1 cellular context compared by ENCODE assay signal in genomic region chr2:119134775-119135174, GRCh38.
TF ChIP-seq lines count a peak whose summit lies in the region.

No MANE protein-coding gene starts in this region.

TF ChIP-seq in GM23338, 12 proteins besides CTCF, POLR2A, EP300 and RAD21 (continued from another document):
- TF ChIP-seq, protein P1, sequence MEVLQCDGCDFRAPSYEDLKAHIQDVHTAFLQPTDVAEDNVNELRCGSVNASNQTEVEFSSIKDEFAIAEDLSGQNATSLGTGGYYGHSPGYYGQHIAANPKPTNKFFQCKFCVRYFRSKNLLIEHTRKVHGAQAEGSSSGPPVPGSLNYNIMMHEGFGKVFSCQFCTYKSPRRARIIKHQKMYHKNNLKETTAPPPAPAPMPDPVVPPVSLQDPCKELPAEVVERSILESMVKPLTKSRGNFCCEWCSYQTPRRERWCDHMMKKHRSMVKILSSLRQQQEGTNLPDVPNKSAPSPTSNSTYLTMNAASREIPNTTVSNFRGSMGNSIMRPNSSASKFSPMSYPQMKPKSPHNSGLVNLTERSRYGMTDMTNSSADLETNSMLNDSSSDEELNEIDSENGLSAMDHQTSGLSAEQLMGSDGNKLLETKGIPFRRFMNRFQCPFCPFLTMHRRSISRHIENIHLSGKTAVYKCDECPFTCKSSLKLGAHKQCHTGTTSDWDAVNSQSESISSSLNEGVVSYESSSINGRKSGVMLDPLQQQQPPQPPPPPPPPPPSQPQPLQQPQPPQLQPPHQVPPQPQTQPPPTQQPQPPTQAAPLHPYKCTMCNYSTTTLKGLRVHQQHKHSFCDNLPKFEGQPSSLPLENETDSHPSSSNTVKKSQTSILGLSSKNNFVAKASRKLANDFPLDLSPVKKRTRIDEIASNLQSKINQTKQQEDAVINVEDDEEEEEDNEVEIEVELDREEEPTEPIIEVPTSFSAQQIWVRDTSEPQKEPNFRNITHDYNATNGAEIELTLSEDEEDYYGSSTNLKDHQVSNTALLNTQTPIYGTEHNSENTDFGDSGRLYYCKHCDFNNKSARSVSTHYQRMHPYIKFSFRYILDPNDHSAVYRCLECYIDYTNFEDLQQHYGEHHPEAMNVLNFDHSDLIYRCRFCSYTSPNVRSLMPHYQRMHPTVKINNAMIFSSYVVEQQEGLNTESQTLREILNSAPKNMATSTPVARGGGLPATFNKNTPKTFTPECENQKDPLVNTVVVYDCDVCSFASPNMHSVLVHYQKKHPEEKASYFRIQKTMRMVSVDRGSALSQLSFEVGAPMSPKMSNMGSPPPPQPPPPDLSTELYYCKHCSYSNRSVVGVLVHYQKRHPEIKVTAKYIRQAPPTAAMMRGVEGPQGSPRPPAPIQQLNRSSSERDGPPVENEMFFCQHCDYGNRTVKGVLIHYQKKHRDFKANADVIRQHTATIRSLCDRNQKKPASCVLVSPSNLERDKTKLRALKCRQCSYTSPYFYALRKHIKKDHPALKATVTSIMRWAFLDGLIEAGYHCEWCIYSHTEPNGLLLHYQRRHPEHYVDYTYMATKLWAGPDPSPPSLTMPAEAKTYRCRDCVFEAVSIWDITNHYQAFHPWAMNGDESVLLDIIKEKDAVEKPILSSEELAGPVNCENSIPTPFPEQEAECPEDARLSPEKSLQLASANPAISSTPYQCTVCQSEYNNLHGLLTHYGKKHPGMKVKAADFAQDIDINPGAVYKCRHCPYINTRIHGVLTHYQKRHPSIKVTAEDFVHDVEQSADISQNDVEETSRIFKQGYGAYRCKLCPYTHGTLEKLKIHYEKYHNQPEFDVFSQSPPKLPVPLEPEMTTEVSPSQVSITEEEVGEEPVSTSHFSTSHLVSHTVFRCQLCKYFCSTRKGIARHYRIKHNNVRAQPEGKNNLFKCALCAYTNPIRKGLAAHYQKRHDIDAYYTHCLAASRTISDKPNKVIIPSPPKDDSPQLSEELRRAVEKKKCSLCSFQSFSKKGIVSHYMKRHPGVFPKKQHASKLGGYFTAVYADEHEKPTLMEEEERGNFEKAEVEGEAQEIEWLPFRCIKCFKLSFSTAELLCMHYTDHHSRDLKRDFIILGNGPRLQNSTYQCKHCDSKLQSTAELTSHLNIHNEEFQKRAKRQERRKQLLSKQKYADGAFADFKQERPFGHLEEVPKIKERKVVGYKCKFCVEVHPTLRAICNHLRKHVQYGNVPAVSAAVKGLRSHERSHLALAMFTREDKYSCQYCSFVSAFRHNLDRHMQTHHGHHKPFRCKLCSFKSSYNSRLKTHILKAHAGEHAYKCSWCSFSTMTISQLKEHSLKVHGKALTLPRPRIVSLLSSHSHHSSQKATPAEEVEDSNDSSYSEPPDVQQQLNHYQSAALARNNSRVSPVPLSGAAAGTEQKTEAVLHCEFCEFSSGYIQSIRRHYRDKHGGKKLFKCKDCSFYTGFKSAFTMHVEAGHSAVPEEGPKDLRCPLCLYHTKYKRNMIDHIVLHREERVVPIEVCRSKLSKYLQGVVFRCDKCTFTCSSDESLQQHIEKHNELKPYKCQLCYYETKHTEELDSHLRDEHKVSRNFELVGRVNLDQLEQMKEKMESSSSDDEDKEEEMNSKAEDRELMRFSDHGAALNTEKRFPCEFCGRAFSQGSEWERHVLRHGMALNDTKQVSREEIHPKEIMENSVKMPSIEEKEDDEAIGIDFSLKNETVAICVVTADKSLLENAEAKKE (CRISPR knock-in tag; IDR thresholded peaks at IDR 0.05): no peak
- TF ChIP-seq JUNB (IDR thresholded peaks at IDR 0.05; ENCODE audit: unreplicated experiment): no peak
